2 cellular contexts compared by ENCODE assay signal in genomic region chr4:187565416-187565815, GRCh38.
TF ChIP-seq lines count a peak whose summit lies in the region.

No MANE protein-coding gene starts in this region.

TF ChIP-seq in GM23338, 12 proteins besides CTCF, POLR2A, EP300 and RAD21:
- TF ChIP-seq REST (IDR thresholded peaks at IDR 0.05; ENCODE audit: unreplicated experiment), result no peak
- TF ChIP-seq EZH2phosphoT487 (IDR thresholded peaks at IDR 0.05; ENCODE audit: unreplicated experiment), result no peak
- no peak for TF ChIP-seq STAT1 (IDR thresholded peaks at IDR 0.05; ENCODE audit: unreplicated experiment)
- no peak for TF ChIP-seq JUNB (IDR thresholded peaks at IDR 0.05; ENCODE audit: unreplicated experiment)
- no peak for TF ChIP-seq ZNF114 (CRISPR knock-in tag; IDR thresholded peaks at IDR 0.05)
- no peak for TF ChIP-seq EZH2 (IDR thresholded peaks at IDR 0.05; ENCODE audit: low read depth, unreplicated experiment)
- no peak for TF ChIP-seq ETS1 (IDR thresholded peaks at IDR 0.05)
- no peak for TF ChIP-seq POLR2AphosphoS5 (IDR thresholded peaks at IDR 0.05; ENCODE audit: low read depth)
- TF ChIP-seq CREB1 (CRISPR knock-in tag; IDR thresholded peaks at IDR 0.05; ENCODE audit: low read depth), result no peak
- no peak for TF ChIP-seq ZNF331 (CRISPR knock-in tag; IDR thresholded peaks at IDR 0.05; ENCODE audit: low read depth)
- no peak for TF ChIP-seq NANOG (IDR thresholded peaks at IDR 0.05; ENCODE audit: borderline replicate concordance)
- no peak for TF ChIP-seq ZNF462 (CRISPR knock-in tag; IDR thresholded peaks at IDR 0.05)

TF ChIP-seq in WTC11, 78 proteins besides CTCF, POLR2A, EP300 and RAD21 (continued from another document):
- TF ChIP-seq ZSCAN18 (CRISPR knock-in tag; IDR thresholded peaks at IDR 0.05) (no peak), JUN (CRISPR knock-in tag; IDR thresholded peaks at IDR 0.05) (no peak), ZNF138 (CRISPR knock-in tag; conservative IDR thresholded peaks at IDR 0.05) (no peak)
